1 cellular context compared by ENCODE assay signal in genomic region chr9:122912964-122913673, GRCh38.
TF ChIP-seq lines count a peak whose summit lies in the region.

A gene with protein sequence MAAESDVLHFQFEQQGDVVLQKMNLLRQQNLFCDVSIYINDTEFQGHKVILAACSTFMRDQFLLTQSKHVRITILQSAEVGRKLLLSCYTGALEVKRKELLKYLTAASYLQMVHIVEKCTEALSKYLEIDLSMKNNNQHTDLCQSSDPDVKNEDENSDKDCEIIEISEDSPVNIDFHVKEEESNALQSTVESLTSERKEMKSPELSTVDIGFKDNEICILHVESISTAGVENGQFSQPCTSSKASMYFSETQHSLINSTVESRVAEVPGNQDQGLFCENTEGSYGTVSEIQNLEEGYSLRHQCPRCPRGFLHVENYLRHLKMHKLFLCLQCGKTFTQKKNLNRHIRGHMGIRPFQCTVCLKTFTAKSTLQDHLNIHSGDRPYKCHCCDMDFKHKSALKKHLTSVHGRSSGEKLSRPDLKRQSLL (minus strand): TSS chr9:122913323. CDS start chr9:122912072, 1,251 bp downstream.

TF ChIP-seq in K562, 482 proteins besides CTCF, POLR2A, EP300 and RAD21 (continued from another document):
- peak in 1 of 2 experiments; percentile 76; a peak in 2 of 4 replicates for TF ChIP-seq HDAC1 (IDR thresholded peaks at IDR 0.05)
- TF ChIP-seq MIER1 (IDR thresholded peaks at IDR 0.05; ENCODE audit: low read depth), result peak; percentile 31; the same call in 1 of the 2 replicates
- no peak for TF ChIP-seq HMGXB4 (CRISPR knock-in tag; IDR thresholded peaks at IDR 0.05)
- TF ChIP-seq MAFG (tag; conservative IDR thresholded peaks at IDR 0.05), result no peak
- peak; percentile 77 for TF ChIP-seq EP400 (IDR thresholded peaks at IDR 0.05)
- TF ChIP-seq NCOA1 (IDR thresholded peaks at IDR 0.05; ENCODE audit: low read depth), result peak; percentile 58
- TF ChIP-seq SIN3A (IDR thresholded peaks at IDR 0.05; ENCODE audit: borderline replicate concordance in 2 of 2, control insufficient read depth in 1 of 2, low read depth in 2 of 2, low read length in 2 of 2), result 0 out of 4 replicates have a peak, but pooled peaks of 1 of the 2 experiments have one; percentile 48
- peak; percentile 64; the same call in 1 of the 2 replicates for TF ChIP-seq ZNF766 (CRISPR knock-in tag; conservative IDR thresholded peaks at IDR 0.05)
